8 cellular contexts compared by ENCODE assay signal in genomic region chr7:30595461-30596042, GRCh38. TPM values are rescaled to one million over a fixed set of nuclear protein-coding genes. Genes with fewer than 3 reads are reported as not detected.
DNase-seq lines count a peak whose midpoint lies in the region; ATAC-seq, FAIRE-seq and TF ChIP-seq lines count a peak whose summit lies in the region.

No MANE protein-coding gene starts in this region.

- FAIRE-seq in astrocyte (lab: Jason Lieb, UNC) = no peak

- peaks cover 26% of the 10 kb centered on the region for H3K4me1 Mint-ChIP-seq in Calu3 (ENCODE audit: low read depth, unreplicated experiment)
- peaks cover 8% of the 10 kb centered on the region for H3K4me1 Mint-ChIP-seq in astrocyte (ENCODE audit: low read depth, unreplicated experiment)

- CTCF ChIA-PET in Calu3 (lab: Charles Lee) = interaction anchor here (0.7 kb wide), 1 partner anchor 369 kb away, joined by 4 read pairs; no protein-coding TSS in a partner anchor

- peaks cover 33% of the 10 kb centered on the region for H3K36me3 ChIP-seq in HUES64 (ENCODE audit: insufficient read depth, low read length)
- peaks cover 16% of the 10 kb centered on the region for H3K36me3 ChIP-seq in astrocyte (ENCODE audit: insufficient read depth, low read length)
- H3K36me3 ChIP-seq in thoracic aorta = peaks cover 4% of the 10 kb centered on the region

- WGBS in HUES64 = under 1% methylated on average over 11 of the region's 11 CpGs

- peak overlapping the region; percentile 96 for H3K27ac ChIP-seq in HUES64 (ENCODE audit: low read depth, low read length)
- peak overlapping the region; percentile 94 for H3K27ac ChIP-seq in astrocyte (ENCODE audit: low read depth, low read length)
- peak overlapping the region; percentile 93 to 95 for H3K27ac ChIP-seq in thoracic aorta

- BruUV-seq in Calu3 (replicated peaks; lab: Mats Ljungman, UMichigan) = TSS peak; percentile 39

- peak overlapping the region; percentile 19 for H2AFZ ChIP-seq in astrocyte (ENCODE audit: low read depth, low read length)

- DNase-seq in Calu3 (no peak), astrocyte (ENCODE audit: low read depth) (no peak), left kidney (ENCODE audit: low read depth, low spot score) (peak; percentile 16), thoracic aorta (ENCODE audit: low spot score) (no peak)
- DNase-seq in effector CD4-positive, alpha-beta T cell = no peak
- DNase-seq in activated CD8-positive, alpha-beta memory T cell treated with anti-CD3 and anti-CD28 coated beads for 24 hours = no peak

- peaks cover 27% of the 10 kb centered on the region for H4K20me1 ChIP-seq in astrocyte (ENCODE audit: insufficient read depth, low read length)

- H3K27me3 Mint-ChIP-seq in Calu3 (ENCODE audit: unreplicated experiment) = no peaks in the 10 kb centered on the region
- H3K27me3 Mint-ChIP-seq in astrocyte (ENCODE audit: low read depth, unreplicated experiment) = no peaks in the 10 kb centered on the region

- H3K4me1 ChIP-seq in HUES64 (ENCODE audit: insufficient read depth, low read length) = peaks cover 15% of the 10 kb centered on the region
- peaks cover 14% of the 10 kb centered on the region for H3K4me1 ChIP-seq in astrocyte (ENCODE audit: insufficient read depth, low read length)
- H3K4me1 ChIP-seq in thoracic aorta (ENCODE audit: control insufficient read depth in 1 of 2, low read depth in 2 of 2) = peaks cover 8 to 31% of the 10 kb centered on the region in 2 donors

- H3K79me2 ChIP-seq in astrocyte (ENCODE audit: insufficient read depth, low read length) = peaks cover 94% of the 10 kb centered on the region

- intact Hi-C loops in Calu3 (cut with micrococcal nuclease; ENCODE audit: unreplicated experiment) = no loop called here

- TF ChIP-seq CTCF in Calu3 (IDR thresholded peaks at IDR 0.05; ENCODE audit: unreplicated experiment) (no peak), astrocyte (IDR thresholded peaks at IDR 0.05; ENCODE audit: insufficient read depth, low read depth, low read length) (no peak), thoracic aorta (IDR thresholded peaks at IDR 0.05) (no peak)

- H3K27ac Mint-ChIP-seq in Calu3 (ENCODE audit: unreplicated experiment) = peak overlapping the region; percentile 99
- peak overlapping the region; percentile 98 for H3K27ac Mint-ChIP-seq in astrocyte (ENCODE audit: unreplicated experiment)

- H3K4me3 ChIP-seq in HUES64 (ENCODE audit: low read length) = peak overlapping the region; percentile 91
- H3K4me3 ChIP-seq in astrocyte (ENCODE audit: insufficient read depth, low read depth, low read length) = peak overlapping the region; percentile 82
- peak overlapping the region; percentile 97 for H3K4me3 ChIP-seq in thoracic aorta

- ATAC-seq in thoracic aorta (ENCODE audit: insufficient number of reproducible peaks, low FRiP score, low read depth) (no peak), HG03196 (IDR thresholded peaks at IDR 0.05; ENCODE audit: unreplicated experiment) (no peak)

- peaks cover 76% of the 10 kb centered on the region for H3K36me3 Mint-ChIP-seq in Calu3 (ENCODE audit: insufficient read depth, unreplicated experiment)
- H3K36me3 Mint-ChIP-seq in astrocyte (ENCODE audit: low read depth, unreplicated experiment) = peaks cover 22% of the 10 kb centered on the region

- H3K9ac ChIP-seq in HUES64 (ENCODE audit: low read depth, low read length) (peak overlapping the region; percentile 98), astrocyte (ENCODE audit: low read length) (peak overlapping the region; percentile 96)

- H3K9me3 ChIP-seq in HUES64 (ENCODE audit: insufficient read depth, low read depth, low read length) = no peaks in the 10 kb centered on the region
- H3K9me3 ChIP-seq in astrocyte (ENCODE audit: insufficient read depth, low read depth, low read length) = no peaks in the 10 kb centered on the region
- no peaks in the 10 kb centered on the region for H3K9me3 ChIP-seq in thoracic aorta

- no peaks in the 10 kb centered on the region for H3K9me3 Mint-ChIP-seq in Calu3 (ENCODE audit: low read depth, unreplicated experiment)
- no peaks in the 10 kb centered on the region for H3K9me3 Mint-ChIP-seq in astrocyte (ENCODE audit: unreplicated experiment)

- peak overlapping the region; percentile 96 for H3K4me2 ChIP-seq in astrocyte (ENCODE audit: low read length)

- peak overlapping the region; percentile 91 for H3K4me3 Mint-ChIP-seq in Calu3 (ENCODE audit: low read depth, unreplicated experiment)
- peak overlapping the region; percentile 97 for H3K4me3 Mint-ChIP-seq in astrocyte (ENCODE audit: unreplicated experiment)

- H3K27me3 ChIP-seq in HUES64 (ENCODE audit: insufficient read depth, low read length) = no peaks in the 10 kb centered on the region
- no peaks in the 10 kb centered on the region for H3K27me3 ChIP-seq in astrocyte (ENCODE audit: insufficient read depth, low read length)
- no peaks in the 10 kb centered on the region for H3K27me3 ChIP-seq in thoracic aorta (replicated peaks; ENCODE audit: insufficient read depth)

RNA-seq across cellular contexts. Expression of gene GARS1, which starts 0.9 kb away (rescaled TPM):
- total RNA-seq in Calu3 (2022) (244 and 283 TPM in 2 replicates), astrocyte (517 and 564 TPM in 2 replicates), thoracic aorta (10 to 100 TPM; 76.5 to 81.6 TPM)
- polyA plus RNA-seq in HUES64 (2013, experiment 1 of 2) = 144 TPM
- 132 TPM for polyA plus RNA-seq in HUES64 (2013, experiment 2 of 2)
